In genomic region chr11:1866226-1866625, GRCh38 we compare ENCODE assay signal across 1 cellular context.
TF ChIP-seq lines count a peak whose summit lies in the region.

No MANE protein-coding gene starts in this region.

TF ChIP-seq in HepG2, 621 proteins besides CTCF, POLR2A, EP300 and RAD21:
- no peak for TF ChIP-seq ZNF484 (CRISPR knock-in tag; IDR thresholded peaks at IDR 0.05; ENCODE audit: borderline replicate concordance, low read depth)
- TF ChIP-seq YEATS2 (CRISPR knock-in tag; IDR thresholded peaks at IDR 0.05; ENCODE audit: borderline replicate concordance), result no peak
- TF ChIP-seq TRAFD1 (CRISPR knock-in tag; IDR thresholded peaks at IDR 0.05; ENCODE audit: borderline replicate concordance), result no peak
- no peak for TF ChIP-seq XRCC5 (optimal IDR thresholded peaks at IDR 0.05; ENCODE audit: low read length)
- no peak for TF ChIP-seq ZNF530 (CRISPR knock-in tag; IDR thresholded peaks at IDR 0.05; ENCODE audit: low read depth)
- TF ChIP-seq ZNF263 (CRISPR knock-in tag; IDR thresholded peaks at IDR 0.05), result no peak
- TF ChIP-seq MAZ (IDR thresholded peaks at IDR 0.05; ENCODE audit: borderline replicate concordance, low read depth, low read length), result no peak
- TF ChIP-seq MAZ (CRISPR knock-in tag; IDR thresholded peaks at IDR 0.05; ENCODE audit: low read depth), result no peak
- TF ChIP-seq ZNF644 (CRISPR knock-in tag; IDR thresholded peaks at IDR 0.05; ENCODE audit: low read depth), result no peak
- no peak for TF ChIP-seq MBNL3 (CRISPR knock-in tag; conservative IDR thresholded peaks at IDR 0.05)
- TF ChIP-seq ZNF703 (CRISPR knock-in tag; IDR thresholded peaks at IDR 0.05; ENCODE audit: borderline replicate concordance), result no peak
- no peak for TF ChIP-seq MIER3 (CRISPR knock-in tag; IDR thresholded peaks at IDR 0.05; ENCODE audit: borderline replicate concordance)
- no peak for TF ChIP-seq BORCS8-MEF2B (CRISPR knock-in tag; IDR thresholded peaks at IDR 0.05)
- TF ChIP-seq ZMYM3 (CRISPR knock-in tag; IDR thresholded peaks at IDR 0.05), result no peak
- TF ChIP-seq ZNF317 (CRISPR knock-in tag; IDR thresholded peaks at IDR 0.05), result no peak
- no peak for TF ChIP-seq ZNF280B (CRISPR knock-in tag; IDR thresholded peaks at IDR 0.05; ENCODE audit: borderline replicate concordance)
- TF ChIP-seq KAT7 (CRISPR knock-in tag; IDR thresholded peaks at IDR 0.05; ENCODE audit: borderline replicate concordance), result no peak
